25 cellular contexts compared by ENCODE assay signal in the genomic region with DNA sequence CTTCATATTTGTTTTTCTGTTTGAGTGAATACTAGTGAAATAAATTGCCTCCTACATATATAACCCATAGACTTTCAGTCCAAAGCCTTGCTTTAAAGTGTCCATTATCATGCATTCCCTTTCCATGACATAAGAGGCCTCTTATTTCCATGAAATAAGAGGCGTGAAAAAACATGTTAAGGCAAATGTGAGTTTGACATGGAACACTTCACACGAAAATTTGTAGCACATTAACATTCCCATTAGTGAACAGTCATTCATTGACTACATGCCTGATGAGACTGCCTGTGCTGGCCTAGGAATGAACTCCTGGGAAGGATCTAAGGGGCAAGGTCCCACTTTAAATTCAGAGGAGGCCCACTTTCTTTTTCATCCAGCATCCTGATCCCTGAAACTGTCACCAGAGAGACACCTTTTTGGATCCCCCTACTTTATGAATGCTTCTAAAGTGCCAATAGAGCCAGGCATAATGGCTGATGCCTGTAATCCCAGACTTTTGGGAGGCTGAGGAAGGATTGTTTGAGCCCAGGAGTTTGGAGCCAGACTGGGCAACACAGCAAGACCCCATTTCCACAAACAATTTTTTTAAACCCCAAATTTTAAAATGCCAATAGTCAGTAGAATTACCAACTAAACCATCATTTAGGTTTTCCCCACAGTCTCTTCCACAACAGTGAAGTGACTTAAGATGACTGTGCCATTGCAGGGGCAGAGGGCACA. TPM values are rescaled to one million over a fixed set of nuclear protein-coding genes. Genes with fewer than 3 reads are reported as not detected.
"Had no signal": no experiment of that assay in that cellular context is flagged by ENCODE, and none has a peak within 500 bp of the region (broad histone marks: within the 10 kb centered on the region; RNA-seq: fewer than 3 reads in every experiment).

No MANE protein-coding gene starts in this region.

- H3K27me3 ChIP-seq: adrenal gland, brain microvascular endothelial cell, cardiac muscle cell, SJSA1 had no signal

- FAIRE-seq: TTC549 had no signal

- H3K36me3 ChIP-seq: adrenal gland, brain microvascular endothelial cell, cardiac muscle cell had no signal

- H3K4me3 ChIP-seq: adrenal gland, cardiac muscle cell, SJSA1 had no signal

- DNase-seq: activated CD4-positive, alpha-beta T cell treated with anti-CD3 and anti-CD28 coated beads, Interleukin-2, amount 10 ng/mL, durations not matched to agents 24 days and 14 days; activated CD4-positive, alpha-beta T cell treated with anti-CD3 and anti-CD28 coated beads, Interleukin-2, amount 50 U/mL, for 4 hours; activated CD8-positive, alpha-beta T cell treated with anti-CD3 and anti-CD28 coated beads for 36 hours; activated gamma-delta T cell treated with Interleukin-2 at 50 U/mL for 16 hours; activated naive CD4-positive, alpha-beta T cell treated with anti-CD3 and anti-CD28 coated beads for 36 hours; activated T-cell treated with anti-CD3 and anti-CD28 coated beads, Interleukin-2, amount 50 U/mL, for 24 hours; adrenal gland; brain microvascular endothelial cell; Karpas-422; KBM-7; MV-4-11; NCI-H1092; NCI-H1436 treated with DMSO at 0.1 percent for 48 hours; NCI-H1694 treated with DMSO at 0.1 percent for 48 hours; NCI-H2029 treated with DMSO at 0.1 percent for 48 hours; NCI-H2107; NCI-H226; NCI-H446 treated with DMSO at 0.1 percent for 48 hours; NCI-H524 treated with DMSO at 0.1 percent for 48 hours; SHP77; SK-N-SH had no signal

RNA-seq across cellular contexts. Expression of a gene that starts 24.9 kb away (rescaled TPM):
- total RNA-seq: MCF 10A had no signal
